ENCODE assay signal across 19 cellular contexts in genomic region chr9:137813167-137813566, GRCh38.
DNase-seq lines count a peak whose midpoint lies in the region; ATAC-seq, FAIRE-seq and TF ChIP-seq lines count a peak whose summit lies in the region.
"Had no signal": no experiment of that assay in that cellular context is flagged by ENCODE, and none has a peak within 500 bp of the region (broad histone marks: within the 10 kb centered on the region; RNA-seq: fewer than 3 reads in every experiment).

No MANE protein-coding gene starts in this region.

- POLR2A ChIA-PET in H1 (lab: Charles Lee; ENCODE audit: partially characterized antibody), result no interaction called here

- intact Hi-C loops in CD14-positive monocyte (cut with micrococcal nuclease) (no loop called here), body of pancreas (cut with DNase I) (no loop called here)

- no peaks in the 10 kb centered on the region for H3K79me2 ChIP-seq in H1 (ENCODE audit: control insufficient read depth in 1 of 2, insufficient read depth in 2 of 2, low read length in 2 of 2)

- H3K27me3 Mint-ChIP-seq in CD14-positive monocyte (ENCODE audit: low read depth in 3 of 3), result no peaks in the 10 kb centered on the region
- H3K27me3 Mint-ChIP-seq: CD4-positive, CD25-positive, alpha-beta regulatory T cell had no signal

- peak; percentile 37 for DNase-seq in CD14-positive monocyte (ENCODE audit: low spot score)
- DNase-seq in H7, result peak; percentile 42
- peak; percentile 91 for DNase-seq in NCI-H345 (lab: John Stamatoyannopoulos, UW)
- DNase-seq in H1 (ENCODE audit: low read depth in 1 of 2, low spot score in 2 of 2), result no peak
- DNase-seq in HK-2 (ENCODE audit: unreplicated experiment), result no peak
- DNase-seq in body of pancreas, result no peak
- DNase-seq in Kasumi-1 (lab: John Stamatoyannopoulos, UW), result no peak
- DNase-seq: AML-193; CD4-positive, CD25-positive, alpha-beta regulatory T cell; EL; NCI-H1694 treated with DMSO at 0.1 percent for 48 hours; NCI-H2227 treated with DMSO at 0.1 percent for 48 hours; NCI-H526 treated with DMSO at 0.1 percent for 48 hours; PC-3; SK-N-SH; T-helper 1 cell had no signal

- no peak overlapping the region for H3K56ac ChIP-seq in H1 (replicated peaks; ENCODE audit: insufficient read length, low read depth, low read length)

- peaks cover 0 to 7% of the 10 kb centered on the region in 2 experiments for H4K20me1 ChIP-seq in H1 (replicated peaks in 1 of 2; ENCODE audit: control insufficient read depth in 1 of 2, insufficient read depth in 2 of 2, low read length in 2 of 2)

- H3K36me3 ChIP-seq in H7 (replicated peaks; ENCODE audit: control insufficient read depth, insufficient read depth, low read length) (peaks cover 42% of the 10 kb centered on the region), H1 (ENCODE audit: control insufficient read depth in 2 of 4, insufficient read depth in 4 of 4, low read length in 3 of 4) (peaks cover 22 to 62% (median 48%) of the 10 kb centered on the region in 4 experiments), body of pancreas (replicated peaks in 1 of 2; ENCODE audit: insufficient read depth in 1 of 2, low read depth in 2 of 2) (peaks cover 6 to 36% of the 10 kb centered on the region in 2 donors)

- TF ChIP-seq RAD21 in H1 (IDR thresholded peaks at IDR 0.05 in 1 of 2, conservative IDR thresholded peaks at IDR 0.05 in 1 of 2; ENCODE audit: low read depth in 2 of 2, low read length in 2 of 2), result no peak

- H3K79me1 ChIP-seq in H1 (ENCODE audit: low read depth, low read length), result no peaks in the 10 kb centered on the region; the same call in 1 of the 2 replicates

- peaks cover 17 to 34% (median 28%) of the 10 kb centered on the region in 7 donors for H3K9me3 Mint-ChIP-seq in CD14-positive monocyte

- no peak for TF ChIP-seq CTCF in CD14-positive monocyte (IDR thresholded peaks at IDR 0.05)
- TF ChIP-seq CTCF in H1 (IDR thresholded peaks at IDR 0.05; ENCODE audit: control extremely low read depth in 1 of 3, insufficient read depth in 1 of 3, low read depth in 1 of 3, low read length in 3 of 3), result no peak
- TF ChIP-seq CTCF in body of pancreas (IDR thresholded peaks at IDR 0.05), result no peak

- ATAC-seq in GM21360 (IDR thresholded peaks at IDR 0.05; ENCODE audit: unreplicated experiment) (no peak), body of pancreas (no peak)
- ATAC-seq: HCT116, PC-3 had no signal

- FAIRE-seq in H1 (lab: Jason Lieb, UNC), result no peak
- FAIRE-seq: HTR-8/SVneo had no signal

- H3K14ac ChIP-seq in H1 (ENCODE audit: insufficient read length), result no peak overlapping the region

- no peak for TF ChIP-seq EP300 in H1 (IDR thresholded peaks at IDR 0.05; ENCODE audit: borderline replicate concordance in 1 of 2, low read depth in 2 of 2, low read length in 2 of 2)

- no peak overlapping the region for H2AK5ac ChIP-seq in H1 (ENCODE audit: low read depth, low read length)

- H2BK20ac ChIP-seq in H1 (ENCODE audit: low read length), result no peak overlapping the region

- H3K23ac ChIP-seq in H1 (ENCODE audit: insufficient read length), result no peak overlapping the region

- H3K4me3 ChIP-seq in H7 (ENCODE audit: insufficient read depth, low read depth, low read length) (no peak overlapping the region), H1 (ENCODE audit: extremely low read depth in 1 of 4, insufficient read depth in 2 of 4, low read depth in 3 of 4, low read length in 4 of 4) (no peak overlapping the region), body of pancreas (no peak overlapping the region)

- no peak overlapping the region for H4K91ac ChIP-seq in H1 (replicated peaks; ENCODE audit: insufficient read length, low read length)

- H3K4me1 Mint-ChIP-seq in CD14-positive monocyte, result peaks cover 2% of the 10 kb centered on the region
- H3K4me1 Mint-ChIP-seq: CD4-positive, CD25-positive, alpha-beta regulatory T cell had no signal

- H3K27me3 ChIP-seq in H7 (ENCODE audit: control insufficient read depth, insufficient read depth, low read length) (no peaks in the 10 kb centered on the region), H1 (replicated peaks in 1 of 4; ENCODE audit: control insufficient read depth in 3 of 4, extremely low read depth in 1 of 4, insufficient read depth in 3 of 4, low read length in 3 of 4) (no peaks in the 10 kb centered on the region), body of pancreas (no peaks in the 10 kb centered on the region)

- H2BK5ac ChIP-seq in H1 (ENCODE audit: low read depth, low read length), result no peak overlapping the region

- no peak overlapping the region for H3K4me2 ChIP-seq in H1 (ENCODE audit: insufficient read depth in 1 of 2, low read depth in 2 of 2, low read length in 2 of 2)
- H3K4me2 ChIP-seq: SK-N-SH had no signal

- H3K36me3 Mint-ChIP-seq in CD14-positive monocyte, result peaks cover 74 to 91% of the 10 kb centered on the region in 2 donors

- no peaks in the 10 kb centered on the region for H3K4me1 ChIP-seq in H1 (replicated peaks in 1 of 4; ENCODE audit: control insufficient read depth in 3 of 4, insufficient read depth in 4 of 4, low read length in 3 of 4)
- no peaks in the 10 kb centered on the region for H3K4me1 ChIP-seq in body of pancreas

- CTCF ChIA-PET in H1 (lab: Charles Lee; ENCODE audit: partially characterized antibody), result no interaction called here

- WGBS in H1 (ENCODE audit: extremely low coverage in 1 of 2, insufficient coverage in 1 of 2, insufficient read length in 1 of 2, insufficient replicate concordance in 2 of 2, low coverage in 1 of 2, low lambda C conversion rate in 2 of 2, missing lambda C conversion rate in 1 of 2), 2 experiments, result 91% methylated on average over 14 of the region's 19 CpGs; no CpG with 5 or more reads in 1 of the 2 experiments
- WGBS in body of pancreas, 2 donors, result 95 to 97% methylated on average over 13 to 19 of the region's 19 CpGs

- peaks cover 11 to 18% of the 10 kb centered on the region in 2 experiments for H3K9me3 ChIP-seq in H1 (ENCODE audit: insufficient read depth in 2 of 2, low read depth in 1 of 2, low read length in 1 of 2)
- no peaks in the 10 kb centered on the region for H3K9me3 ChIP-seq in body of pancreas
- H3K9me3 ChIP-seq: SK-N-SH had no signal

- no peak overlapping the region for H3K9ac ChIP-seq in H1 (replicated peaks in 1 of 4; ENCODE audit: extremely low read depth in 1 of 4, low read depth in 3 of 4, low read length in 3 of 4)
- H3K9ac ChIP-seq: SK-N-SH had no signal

- no peak overlapping the region for H3K18ac ChIP-seq in H1 (ENCODE audit: extremely low read depth, low read length)

- H2BK12ac ChIP-seq in H1 (ENCODE audit: low read depth, low read length), result no peak overlapping the region

- H2BK120ac ChIP-seq in H1 (replicated peaks; ENCODE audit: low read depth, low read length), result no peak overlapping the region

- no peaks in the 10 kb centered on the region for H3K23me2 ChIP-seq in H1 (ENCODE audit: low read depth, low read length)

- no peak overlapping the region for H2BK15ac ChIP-seq in H1 (ENCODE audit: low read length)

- peak overlapping the region in 2 of 7 donors; percentile 19 to 50 for H3K27ac Mint-ChIP-seq in CD14-positive monocyte
- H3K27ac Mint-ChIP-seq: CD4-positive, CD25-positive, alpha-beta regulatory T cell had no signal

- no peak for TF ChIP-seq POLR2A in H1 (IDR thresholded peaks at IDR 0.05; ENCODE audit: control extremely low read depth in 1 of 2, low read depth in 2 of 2, low read length in 2 of 2)
- TF ChIP-seq POLR2A in body of pancreas (IDR thresholded peaks at IDR 0.05), result no peak

- H2AFZ ChIP-seq in H1 (ENCODE audit: low read length), result no peak overlapping the region

- peak overlapping the region; percentile 38 for H4K8ac ChIP-seq in H1 (ENCODE audit: extremely low read depth, insufficient read depth, low read length)

- H3K4ac ChIP-seq in H1 (replicated peaks; ENCODE audit: insufficient read length, low read depth, low read length), result no peak overlapping the region

- H3K4me3 Mint-ChIP-seq in CD14-positive monocyte, result no peak overlapping the region
- H3K4me3 Mint-ChIP-seq: CD4-positive, CD25-positive, alpha-beta regulatory T cell had no signal

- H4K5ac ChIP-seq in H1 (ENCODE audit: insufficient read length, low read depth, low read length), result no peak overlapping the region

- H3K27ac ChIP-seq in H1 (ENCODE audit: low read depth, low read length), result no peak overlapping the region
- no peak overlapping the region for H3K27ac ChIP-seq in body of pancreas

TF ChIP-seq in H1, 55 proteins besides CTCF, POLR2A, EP300 and RAD21:
- TF ChIP-seq POU5F1 (IDR thresholded peaks at IDR 0.05; ENCODE audit: low read depth, low read length) (no peak), EZH2 (IDR thresholded peaks at IDR 0.05; ENCODE audit: low read depth, low read length, severe bottlenecking) (no peak), CHD2 (IDR thresholded peaks at IDR 0.05; ENCODE audit: low read length) (no peak), CBX8 (IDR thresholded peaks at IDR 0.05; ENCODE audit: borderline replicate concordance, low read depth, low read length) (no peak), SIRT6 (IDR thresholded peaks at IDR 0.05; ENCODE audit: low read length) (no peak), HDAC2 (IDR thresholded peaks at IDR 0.05; ENCODE audit: borderline replicate concordance in 1 of 2, low read depth in 2 of 2, low read length in 2 of 2) (no peak), ASH2L (IDR thresholded peaks at IDR 0.05; ENCODE audit: low read length) (no peak), PHF8 (conservative IDR thresholded peaks at IDR 0.05; ENCODE audit: low read depth, low read length) (no peak), SP2 (IDR thresholded peaks at IDR 0.05; ENCODE audit: low read length) (no peak), EGR1 (IDR thresholded peaks at IDR 0.05; ENCODE audit: borderline replicate concordance, low read depth, low read length) (no peak), SRF (IDR thresholded peaks at IDR 0.05; ENCODE audit: low read depth, low read length) (no peak), YY1 (IDR thresholded peaks at IDR 0.05; ENCODE audit: low read depth, low read length) (no peak), SAP30 (IDR thresholded peaks at IDR 0.05; ENCODE audit: insufficient read depth, insufficient replicate concordance, low read length) (no peak), GTF2F1 (IDR thresholded peaks at IDR 0.05; ENCODE audit: borderline replicate concordance, low read depth, low read length) (no peak), BRCA1 (IDR thresholded peaks at IDR 0.05; ENCODE audit: low read depth, low read length) (no peak)
- TF ChIP-seq, protein P1, sequence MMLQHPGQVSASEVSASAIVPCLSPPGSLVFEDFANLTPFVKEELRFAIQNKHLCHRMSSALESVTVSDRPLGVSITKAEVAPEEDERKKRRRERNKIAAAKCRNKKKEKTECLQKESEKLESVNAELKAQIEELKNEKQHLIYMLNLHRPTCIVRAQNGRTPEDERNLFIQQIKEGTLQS (IDR thresholded peaks at IDR 0.05; ENCODE audit: insufficient read depth, low read depth, low read length), result no peak

Comparison
In these comparisons a context has a peak if more than half of its experiments do, and no peak if none do; other contexts are left out.
1. DNase-seq: peak in CD14-positive monocyte (single experiment), H7 (single experiment) and NCI-H345 (single experiment); none in H1 (0 of 2), HK-2 (single experiment), body of pancreas (0 of 4) and Kasumi-1 (0 of 2).